In the genomic region with DNA sequence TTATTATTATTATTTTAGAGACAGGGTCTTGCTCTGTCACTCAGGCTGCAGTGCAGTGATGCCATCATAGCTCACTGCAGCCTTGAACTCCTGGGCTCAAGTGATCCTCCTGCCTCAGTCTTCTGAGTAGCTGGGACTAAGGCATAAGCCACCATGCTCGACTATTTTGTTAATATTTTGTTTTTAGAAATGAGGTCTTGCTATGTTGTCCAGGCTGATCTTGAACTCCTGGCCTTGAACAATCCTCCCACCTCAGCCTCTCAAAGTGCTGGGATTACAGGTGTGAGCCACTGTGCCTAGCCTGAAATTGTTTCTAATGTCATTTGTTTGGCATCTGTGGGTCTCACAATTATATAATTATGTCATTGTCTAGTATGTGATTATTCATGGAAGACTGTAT, we compare ENCODE assay signal across 7 cellular contexts.
DNase-seq lines count a peak whose midpoint lies in the region; ATAC-seq and TF ChIP-seq lines count a peak whose summit lies in the region.
"Not testable (repeated sequence)": the region's sequence is repeated elsewhere in the genome, so short reads cannot be mapped to it uniquely, and the experiment has no call there.

No MANE protein-coding gene starts in this region.

- not testable (repeated sequence) for H3K27me3 ChIP-seq in BLaER1; OCI-LY3 (ENCODE audit: low read depth, low read length); esophagus muscularis mucosa; right atrium auricular region; lower lobe of right lung (ENCODE audit: low read depth); skeletal muscle tissue (ENCODE audit: control insufficient read depth in 3 of 3, insufficient read depth in 3 of 3, low read length in 3 of 3); transverse colon

- not testable (repeated sequence) for H2AFZ ChIP-seq in OCI-LY3 (ENCODE audit: low read depth, low read length)

- not testable (repeated sequence) for H3K27ac ChIP-seq in BLaER1; OCI-LY3 (ENCODE audit: low read length)
- H3K27ac ChIP-seq in esophagus muscularis mucosa (replicated peaks in 1 of 4) (peak overlapping the region; percentile 13 to 58 (median 40)), right atrium auricular region (peak overlapping the region; percentile 46 to 63), lower lobe of right lung (peak overlapping the region; percentile 62), skeletal muscle tissue (ENCODE audit: low read depth, low read length) (peak overlapping the region; percentile 72), transverse colon (peak overlapping the region; percentile 13 to 49 (median 28))

- TF ChIP-seq EP300 in esophagus muscularis mucosa (IDR thresholded peaks at IDR 0.05); transverse colon (IDR thresholded peaks at IDR 0.05; ENCODE audit: low read depth): not testable (repeated sequence)

- not testable (repeated sequence) for TF ChIP-seq CTCF in OCI-LY3 (IDR thresholded peaks at IDR 0.05; ENCODE audit: low read depth, low read length); esophagus muscularis mucosa (IDR thresholded peaks at IDR 0.05); right atrium auricular region (IDR thresholded peaks at IDR 0.05); lower lobe of right lung (IDR thresholded peaks at IDR 0.05); transverse colon (IDR thresholded peaks at IDR 0.05)

- DNase-seq in esophagus muscularis mucosa (ENCODE audit: extremely low spot score); right atrium auricular region (ENCODE audit: low spot score); lower lobe of right lung; transverse colon: not testable (repeated sequence)

- H3K4me1 ChIP-seq in BLaER1 (peaks cover 22% of the 10 kb centered on the region), OCI-LY3 (ENCODE audit: low read length) (peaks cover 50% of the 10 kb centered on the region), esophagus muscularis mucosa (peaks cover 5 to 29% (median 19%) of the 10 kb centered on the region in 4 donors), right atrium auricular region (peaks cover 0 to 16% of the 10 kb centered on the region in 2 donors), lower lobe of right lung (peaks cover 47% of the 10 kb centered on the region)
- H3K4me1 ChIP-seq in skeletal muscle tissue (ENCODE audit: control insufficient read depth in 3 of 3, insufficient read depth in 3 of 3, low read length in 3 of 3); transverse colon: not testable (repeated sequence)

- WGBS in esophagus muscularis mucosa = 85% methylated on average over 1 of the region's 1 CpG
- 29 to 55% methylated on average over 1 of the region's 1 CpG for whole genome bisulfite sequencing in transverse colon (ENCODE audit: low coverage in 1 of 2), 2 donors

- in situ Hi-C loops in transverse colon (cut with MboI; ENCODE audit: low pct_ligation_motif_present in 1 of 4, low pct_unique_long_range_greater_than_20kb in 1 of 4, low sequenced_read_pairs in 3 of 4) = loop anchor here in 2 of 4 donors (5.0 to 10.0 kb wide), 2 partner anchors 122 to 125 kb away; no protein-coding TSS in a partner anchor

- not testable (repeated sequence) for H3K9me3 ChIP-seq in BLaER1; OCI-LY3 (ENCODE audit: insufficient read depth, low read length); esophagus muscularis mucosa; right atrium auricular region; lower lobe of right lung; skeletal muscle tissue (ENCODE audit: control insufficient read depth in 3 of 3, low read length in 3 of 3); transverse colon

- not testable (repeated sequence) for H3K36me3 ChIP-seq in BLaER1; OCI-LY3 (replicated peaks; ENCODE audit: low read depth, low read length); esophagus muscularis mucosa; right atrium auricular region; lower lobe of right lung; skeletal muscle tissue (ENCODE audit: control insufficient read depth in 3 of 3, insufficient read depth in 3 of 3, low read length in 3 of 3); transverse colon

- not testable (repeated sequence) for H3K79me2 ChIP-seq in OCI-LY3 (ENCODE audit: low read length)

- not testable (repeated sequence) for H4K20me1 ChIP-seq in BLaER1; OCI-LY3 (ENCODE audit: insufficient read depth, low read length)

- H3K4me3 ChIP-seq in BLaER1; OCI-LY3 (ENCODE audit: low read length); esophagus muscularis mucosa; right atrium auricular region; lower lobe of right lung; skeletal muscle tissue (ENCODE audit: low read length in 3 of 3); transverse colon: not testable (repeated sequence)

- peak overlapping the region; percentile 20 for H3K4me2 ChIP-seq in BLaER1
- H3K4me2 ChIP-seq in OCI-LY3 (ENCODE audit: low read length) = 0 out of 2 replicates have a peak overlapping the region, but pooled peaks have one; percentile 15

- intact Hi-C loops in esophagus muscularis mucosa (cut with DNase I) = loop anchor here (5.0 kb wide), 1 partner anchor 145 kb away; no protein-coding TSS in a partner anchor
- intact Hi-C loops in lower lobe of right lung (cut with DNase I); transverse colon (cut with DNase I; ENCODE audit: low total_unique reads): not testable (repeated sequence)

- ATAC-seq in lower lobe of right lung = not testable (repeated sequence)

- not testable (repeated sequence) for TF ChIP-seq POLR2A in esophagus muscularis mucosa (IDR thresholded peaks at IDR 0.05; ENCODE audit: low read depth); transverse colon (IDR thresholded peaks at IDR 0.05)

- not testable (repeated sequence) for H3K9ac ChIP-seq in BLaER1; OCI-LY3 (ENCODE audit: low read length); skeletal muscle tissue (ENCODE audit: low read depth in 1 of 3, low read length in 3 of 3)
